24 cellular contexts compared by ENCODE assay signal in the genomic region with DNA sequence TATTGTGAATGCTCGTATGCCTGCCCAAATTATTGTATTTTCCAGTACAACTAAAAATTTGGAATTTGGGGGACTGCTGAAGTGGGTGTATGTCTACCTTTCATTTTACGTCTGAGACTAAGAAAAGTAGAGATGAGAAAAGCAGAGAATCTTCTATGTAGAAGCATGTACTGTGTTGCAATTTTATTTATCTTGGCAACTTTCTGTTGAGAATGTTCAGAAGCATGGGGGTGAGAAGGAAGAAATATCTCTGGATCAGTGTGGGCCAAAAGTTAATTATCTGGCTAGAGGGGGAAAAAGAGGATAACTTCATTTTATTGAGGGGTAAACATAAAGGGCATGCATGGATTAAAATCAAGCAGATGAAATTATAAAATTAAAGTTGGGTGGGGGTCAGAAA. TPM values are rescaled to one million over a fixed set of nuclear protein-coding genes. Genes with fewer than 3 reads are reported as not detected.
DNase-seq lines count a peak whose midpoint lies in the region; ATAC-seq and TF ChIP-seq lines count a peak whose summit lies in the region.
"Had no signal": no experiment of that assay in that cellular context is flagged by ENCODE, and none has a peak within 500 bp of the region (broad histone marks: within the 10 kb centered on the region; RNA-seq: fewer than 3 reads in every experiment).

No MANE protein-coding gene starts in this region.

- ATAC-seq in activated CD8-positive, alpha-beta memory T cell treated with anti-CD3 and anti-CD28 coated beads, Interleukin-2, amount 10 ng/mL, durations not matched to agents 7 days and 5 days, result no peak
- ATAC-seq in T-cell (replicated peaks in 1 of 4) (no peak), gastroesophageal sphincter (peak; percentile 56), psoas muscle (no peak), HG02870 (IDR thresholded peaks at IDR 0.05; ENCODE audit: unreplicated experiment) (no peak)
- ATAC-seq: stimulated activated memory B cell treated with anti-CD40 and anti-IgM and Interleukin-4, amounts not matched to agents 10 μg/mL and 1 μg/mL and 100 μg/mL, for 72 hours had no signal

- H3K4me1 ChIP-seq in gastroesophageal sphincter (peaks cover 0 to 43% (median 0%) of the 10 kb centered on the region in 3 donors), psoas muscle (peaks cover 45% of the 10 kb centered on the region)
- H3K4me1 ChIP-seq: A549 had no signal

- H3K27me3 Mint-ChIP-seq in activated CD8-positive, alpha-beta memory T cell treated with anti-CD3 and anti-CD28 coated beads, Interleukin-2, amount 10 ng/mL, durations not matched to agents 7 days and 5 days, result no peaks in the 10 kb centered on the region
- H3K27me3 Mint-ChIP-seq in T-cell, result no peaks in the 10 kb centered on the region
- H3K27me3 Mint-ChIP-seq: stimulated activated memory B cell treated with anti-CD40 and anti-IgM and Interleukin-4, amounts not matched to agents 10 μg/mL and 1 μg/mL and 100 μg/mL, for 72 hours had no signal

- WGBS in gastroesophageal sphincter (ENCODE audit: low coverage in 1 of 2), 2 donors, result 38 to 69% methylated on average over 2 of the region's 2 CpGs
- WGBS in psoas muscle, 3 donors, result 47 to 69% (median 57%) methylated on average over 2 of the region's 2 CpGs

- TF ChIP-seq CTCF in gastroesophageal sphincter (IDR thresholded peaks at IDR 0.05) (no peak), psoas muscle (IDR thresholded peaks at IDR 0.05) (no peak), GM20000 (IDR thresholded peaks at IDR 0.05; ENCODE audit: extremely low read depth, missing control alignments) (no peak)

- no peak for TF ChIP-seq POLR2A in gastroesophageal sphincter (IDR thresholded peaks at IDR 0.05)

- CTCF ChIA-PET in activated CD8-positive, alpha-beta memory T cell treated with anti-CD3 and anti-CD28 coated beads, Interleukin-2, amount 10 ng/mL, durations not matched to agents 7 days and 5 days (lab: Charles Lee), result interaction anchor here (1.0 to 2.3 kb wide), 6 partner anchors 12 to 407 kb away, joined by 3 to 7 read pairs (median 4); no protein-coding TSS in a partner anchor
- CTCF ChIA-PET in T-cell (lab: Charles Lee), result interaction anchor here in 1 of 2 donors (1.0 to 1.9 kb wide), 4 partner anchors 17 to 26 kb away, joined by 3 to 10 read pairs (median 5); no protein-coding TSS in a partner anchor

- H3K4me3 ChIP-seq in gastroesophageal sphincter (no peak overlapping the region), psoas muscle (no peak overlapping the region)
- H3K4me3 ChIP-seq: A549, neural progenitor cell, PC-9, transverse colon had no signal

- peaks cover 64% of the 10 kb centered on the region for H3K4me1 Mint-ChIP-seq in activated CD8-positive, alpha-beta memory T cell treated with anti-CD3 and anti-CD28 coated beads, Interleukin-2, amount 10 ng/mL, durations not matched to agents 7 days and 5 days
- H3K4me1 Mint-ChIP-seq in T-cell, result peaks cover 63 to 88% (median 82%) of the 10 kb centered on the region in 3 donors

- intact Hi-C loops in psoas muscle (cut with DNase I), result no loop called here

- H3K27ac ChIP-seq in gastroesophageal sphincter (no peak overlapping the region), psoas muscle (peak overlapping the region; percentile 43)
- H3K27ac ChIP-seq: A549, neural progenitor cell, PC-9, transverse colon had no signal

- no peak overlapping the region for H3K4me3 Mint-ChIP-seq in activated CD8-positive, alpha-beta memory T cell treated with anti-CD3 and anti-CD28 coated beads, Interleukin-2, amount 10 ng/mL, durations not matched to agents 7 days and 5 days
- no peak overlapping the region for H3K4me3 Mint-ChIP-seq in T-cell
- H3K4me3 Mint-ChIP-seq: neural progenitor cell; stimulated activated memory B cell treated with anti-CD40 and anti-IgM and Interleukin-4, amounts not matched to agents 10 μg/mL and 1 μg/mL and 100 μg/mL, for 72 hours had no signal

- POLR2A ChIA-PET in T-cell (lab: Charles Lee), result interaction anchor here in 1 of 2 donors (1.2 to 1.8 kb wide), 3 partner anchors 9 to 40 kb away, joined by 3 to 8 read pairs (median 6); no protein-coding TSS in a partner anchor

- DNase-seq in activated CD8-positive, alpha-beta memory T cell treated with anti-CD3 and anti-CD28 coated beads, Interleukin-2, amount 10 ng/mL, durations not matched to agents 7 days and 5 days, result no peak
- no peak for DNase-seq in activated CD8-positive, alpha-beta memory T cell treated with anti-CD3 and anti-CD28 coated beads for 24 hours
- DNase-seq in T-cell (no peak), psoas muscle (no peak), NCI-H146 (lab: John Stamatoyannopoulos, UW) (no peak), GM20000 (ENCODE audit: low spot score) (no peak)
- DNase-seq: activated CD4-positive, alpha-beta T cell treated with anti-CD3 and anti-CD28 coated beads for 1 hour; activated T-cell treated with anti-CD3 and anti-CD28 coated beads for 4 hours; caudate nucleus; DND-41; effector CD8-positive, alpha-beta T cell; islet precursor cell; mesendoderm; NCI-H1436; NCI-H2227 treated with DMSO at 0.1 percent for 48 hours; T1000; transverse colon had no signal

- no peaks in the 10 kb centered on the region for H3K27me3 ChIP-seq in gastroesophageal sphincter
- no peaks in the 10 kb centered on the region for H3K27me3 ChIP-seq in psoas muscle (ENCODE audit: insufficient read depth in 3 of 3, low read length in 2 of 3)
- H3K27me3 ChIP-seq: neural progenitor cell, transverse colon had no signal

- peaks cover 48% of the 10 kb centered on the region for H3K36me3 Mint-ChIP-seq in activated CD8-positive, alpha-beta memory T cell treated with anti-CD3 and anti-CD28 coated beads, Interleukin-2, amount 10 ng/mL, durations not matched to agents 7 days and 5 days
- H3K36me3 Mint-ChIP-seq in T-cell, result peaks cover 62% of the 10 kb centered on the region
- H3K36me3 Mint-ChIP-seq: neural progenitor cell had no signal

- H3K9me3 Mint-ChIP-seq in activated CD8-positive, alpha-beta memory T cell treated with anti-CD3 and anti-CD28 coated beads, Interleukin-2, amount 10 ng/mL, durations not matched to agents 7 days and 5 days (ENCODE audit: low read depth), result no peaks in the 10 kb centered on the region
- no peaks in the 10 kb centered on the region for H3K9me3 Mint-ChIP-seq in T-cell
- H3K9me3 Mint-ChIP-seq: neural progenitor cell; stimulated activated memory B cell treated with anti-CD40 and anti-IgM and Interleukin-4, amounts not matched to agents 10 μg/mL and 1 μg/mL and 100 μg/mL, for 72 hours had no signal

- H3K27ac Mint-ChIP-seq in activated CD8-positive, alpha-beta memory T cell treated with anti-CD3 and anti-CD28 coated beads, Interleukin-2, amount 10 ng/mL, durations not matched to agents 7 days and 5 days, result peak overlapping the region; percentile 64
- peak overlapping the region; percentile 94 to 96 for H3K27ac Mint-ChIP-seq in T-cell
- H3K27ac Mint-ChIP-seq: neural progenitor cell; stimulated activated memory B cell treated with anti-CD40 and anti-IgM and Interleukin-4, amounts not matched to agents 10 μg/mL and 1 μg/mL and 100 μg/mL, for 72 hours had no signal

- peaks cover 0 to 13% of the 10 kb centered on the region in 2 donors for H3K36me3 ChIP-seq in gastroesophageal sphincter
- peaks cover 0 to 9% of the 10 kb centered on the region in 2 donors for H3K36me3 ChIP-seq in psoas muscle (ENCODE audit: insufficient read depth in 1 of 2, low read depth in 1 of 2)
- H3K36me3 ChIP-seq: neural progenitor cell, transverse colon had no signal

- H3K9me3 ChIP-seq in gastroesophageal sphincter (no peaks in the 10 kb centered on the region), psoas muscle (no peaks in the 10 kb centered on the region)
- H3K9me3 ChIP-seq: A549, SK-N-SH, transverse colon had no signal

- TF ChIP-seq EP300 in gastroesophageal sphincter (IDR thresholded peaks at IDR 0.05), result no peak

RNA-seq across cellular contexts. Expression of gene ICE2, which starts 46.7 kb away (rescaled TPM):
- total RNA-seq in activated CD8-positive, alpha-beta memory T cell treated with anti-CD3 and anti-CD28 coated beads, Interleukin-2, amount 10 ng/mL, durations not matched to agents 7 days and 5 days, result 10 to 100 TPM; 54.6 to 74.2 TPM
- total RNA-seq in T-cell, result 10 to 100 TPM; 47.4 to 68.7 (median 52.4) TPM
- total RNA-seq in gastroesophageal sphincter, result 10 to 100 TPM; 14.6 to 34.9 (median 23.8) TPM
- total RNA-seq in psoas muscle, result 10 to 100 TPM; 20.0 to 25.9 (median 22.7) TPM
- polyA plus RNA-seq in psoas muscle, result 10 to 100 TPM in 1 of 3 donors, 1 to 10 TPM in 2; 5.2 to 12.5 (median 6.6) TPM
